Comparison of ENCODE assay signal across 8 cellular contexts in genomic region chr11:235998-236773, GRCh38. TPM values are rescaled to one million over a fixed set of nuclear protein-coding genes. Genes with fewer than 3 reads are reported as not detected.
DNase-seq lines count a peak whose midpoint lies in the region; ATAC-seq and TF ChIP-seq lines count a peak whose summit lies in the region.

SIRT3 (minus strand) TSS chr11:236342; CDS start chr11:236328, 14 bp downstream.

- H3K4me1 Mint-ChIP-seq in dendritic cell treated with granulocyte-macrophage colony-stimulating factor and Interleukin-4, amounts not matched to agents 40 ng/mL and 50 ng/mL, for 4 days (ENCODE audit: low read depth): peaks cover 19% of the 10 kb centered on the region

- DNase-seq in BE2C: peak; percentile 74
- DNase-seq in NCI-H526 (lab: John Stamatoyannopoulos, UW): peak; percentile 83 to 91
- peak; percentile 85 for DNase-seq in activated CD4-positive, alpha-beta T cell treated with anti-CD3 and anti-CD28 coated beads, Interleukin-2, amount 50 U/mL, for 1 hour
- peak; percentile 90 to 95 for DNase-seq in left lung
- DNase-seq in stimulated activated CD4-positive, alpha-beta T cell treated with anti-CD3 and anti-CD28 coated beads, Interleukin-2, amount 100 ng/mL, for 48 hours: peak; percentile 56 to 64

- peak within 1 kb of the TSS; percentile 93 to 99 for H3K27ac ChIP-seq in left lung

- peak within 1 kb of the TSS; percentile 95 for H3K4me3 Mint-ChIP-seq in dendritic cell treated with granulocyte-macrophage colony-stimulating factor and Interleukin-4, amounts not matched to agents 40 ng/mL and 50 ng/mL, for 4 days

- TF ChIP-seq POLR2A in GM19193 (IDR thresholded peaks at IDR 0.05; ENCODE audit: extremely low read depth, insufficient read depth, insufficient read length): peak; percentile 76

- peaks cover 47% of the 10 kb centered on the region for H3K36me3 Mint-ChIP-seq in dendritic cell treated with granulocyte-macrophage colony-stimulating factor and Interleukin-4, amounts not matched to agents 40 ng/mL and 50 ng/mL, for 4 days (ENCODE audit: low read depth)

- intact Hi-C loops in dendritic cell treated with granulocyte-macrophage colony-stimulating factor and Interleukin-4, amounts not matched to agents 40 ng/mL and 50 ng/mL, for 4 days (cut with micrococcal nuclease): loop anchor here (1.0 kb wide), 2 partner anchors 28 to 32 kb away; no protein-coding TSS in a partner anchor
- intact Hi-C loops in left lung (cut with DNase I): no loop called here

- H3K4me3 ChIP-seq in BE2C (ENCODE audit: low read depth, low read length): peak within 1 kb of the TSS; percentile 87
- peak within 1 kb of the TSS; percentile 97 to 99 for H3K4me3 ChIP-seq in left lung

- H3K36me3 ChIP-seq in BE2C (no peaks in the 10 kb centered on the region; the same call in 1 of the 2 replicates), left lung (peaks cover 0 to 26% of the 10 kb centered on the region in 2 donors)

- ATAC-seq in HG03378 (IDR thresholded peaks at IDR 0.05; ENCODE audit: unreplicated experiment) (peak; percentile 62), left lung (peak; percentile 95)

- H3K27me3 ChIP-seq in BE2C (no peaks in the 10 kb centered on the region), left lung (no peaks in the 10 kb centered on the region)

- no peaks in the 10 kb centered on the region for H3K4me1 ChIP-seq in BE2C
- H3K4me1 ChIP-seq in left lung: peaks cover 12 to 33% of the 10 kb centered on the region in 2 donors

- no peaks in the 10 kb centered on the region for H3K9me3 Mint-ChIP-seq in dendritic cell treated with granulocyte-macrophage colony-stimulating factor and Interleukin-4, amounts not matched to agents 40 ng/mL and 50 ng/mL, for 4 days

- peak within 1 kb of the TSS; percentile 96 for H3K27ac Mint-ChIP-seq in dendritic cell treated with granulocyte-macrophage colony-stimulating factor and Interleukin-4, amounts not matched to agents 40 ng/mL and 50 ng/mL, for 4 days

- H3K9me3 ChIP-seq in BE2C: no peaks in the 10 kb centered on the region
- H3K9me3 ChIP-seq in left lung: no peaks in the 10 kb centered on the region

- H3K27me3 Mint-ChIP-seq in dendritic cell treated with granulocyte-macrophage colony-stimulating factor and Interleukin-4, amounts not matched to agents 40 ng/mL and 50 ng/mL, for 4 days: no peaks in the 10 kb centered on the region

- no peak for TF ChIP-seq CTCF in BE2C (IDR thresholded peaks at IDR 0.05; ENCODE audit: low read depth, low read length)
- TF ChIP-seq CTCF in left lung (IDR thresholded peaks at IDR 0.05): peak in 1 of 2 donors; percentile 14

RNA-seq across cellular contexts. Expression of gene SIRT3, which starts in this region (rescaled TPM):
- 16.1 TPM for polyA plus RNA-seq in BE2C (2012; ENCODE audit: insufficient read depth, insufficient read length, low read depth)
- 10 to 100 TPM; 13.5 to 15.1 TPM for total RNA-seq in left lung

Comparison
In these comparisons a context has a peak if more than half of its experiments do, and no peak if none do; other contexts are left out.
1. Peak in every context shown above with its lines: DNase-seq, ATAC-seq, H3K4me3 ChIP-seq and H3K27ac ChIP-seq.